ENCODE assay signal across 22 cellular contexts in genomic region chr14:30058401-30058800, GRCh38.
"Had no signal": no experiment of that assay in that cellular context is flagged by ENCODE, and none has a peak within 500 bp of the region (broad histone marks: within the 10 kb centered on the region; RNA-seq: fewer than 3 reads in every experiment).

No MANE protein-coding gene starts in this region.

- H3K27ac Mint-ChIP-seq: activated CD4-positive, alpha-beta memory T cell treated with anti-CD3 and anti-CD28 coated beads, Interleukin-2, amount 10 ng/mL, durations not matched to agents 7 days and 5 days; activated CD8-positive, alpha-beta memory T cell treated with anti-CD3 and anti-CD28 coated beads, Interleukin-2, amount 10 ng/mL, durations not matched to agents 7 days and 5 days; activated naive CD8-positive, alpha-beta T cell treated with anti-CD3 and anti-CD28 coated beads for 36 hours; mesothelial cell of epicardium; progenitor cell of endocrine pancreas had no signal

- H3K36me3 ChIP-seq: left lung, tibial artery had no signal

- ATAC-seq: activated CD8-positive, alpha-beta memory T cell treated with anti-CD3 and anti-CD28 coated beads, Interleukin-2, amount 10 ng/mL, durations not matched to agents 7 days and 5 days; body of pancreas; left lung; stimulated activated naive CD8-positive, alpha-beta T cell treated with anti-CD3 and anti-CD28 coated beads, Interleukin-15, Interleukin-2, amounts not matched to agents 100 U/mL and 50 U/mL, for 24 hours had no signal

- H3K36me3 Mint-ChIP-seq: activated CD8-positive, alpha-beta memory T cell treated with anti-CD3 and anti-CD28 coated beads, Interleukin-2, amount 10 ng/mL, durations not matched to agents 7 days and 5 days; activated naive CD8-positive, alpha-beta T cell treated with anti-CD3 and anti-CD28 coated beads for 36 hours; mesothelial cell of epicardium had no signal

- H3K9me3 Mint-ChIP-seq: activated naive CD8-positive, alpha-beta T cell treated with anti-CD3 and anti-CD28 coated beads for 36 hours; mesothelial cell of epicardium had no signal

- H3K4me3 ChIP-seq: body of pancreas, coronary artery, left lung, tibial artery had no signal

- H3K27ac ChIP-seq: body of pancreas, coronary artery, left lung, tibial artery had no signal

- H3K27me3 ChIP-seq: body of pancreas, left lung, tibial artery had no signal

- H3K4me3 Mint-ChIP-seq: activated CD4-positive, alpha-beta memory T cell treated with anti-CD3 and anti-CD28 coated beads, Interleukin-2, amount 10 ng/mL, durations not matched to agents 7 days and 5 days; activated CD8-positive, alpha-beta memory T cell treated with anti-CD3 and anti-CD28 coated beads, Interleukin-2, amount 10 ng/mL, durations not matched to agents 7 days and 5 days; activated naive CD8-positive, alpha-beta T cell treated with anti-CD3 and anti-CD28 coated beads for 36 hours; central memory CD8-positive, alpha-beta T cell; mesothelial cell of epicardium had no signal

- H3K4me1 Mint-ChIP-seq: activated CD4-positive, alpha-beta memory T cell treated with anti-CD3 and anti-CD28 coated beads, Interleukin-2, amount 10 ng/mL, durations not matched to agents 7 days and 5 days; activated CD8-positive, alpha-beta memory T cell treated with anti-CD3 and anti-CD28 coated beads, Interleukin-2, amount 10 ng/mL, durations not matched to agents 7 days and 5 days; activated naive CD8-positive, alpha-beta T cell treated with anti-CD3 and anti-CD28 coated beads for 36 hours; central memory CD8-positive, alpha-beta T cell had no signal

- DNase-seq: activated CD4-positive, alpha-beta memory T cell treated with anti-CD3 and anti-CD28 coated beads, Interleukin-2, amount 10 ng/mL, durations not matched to agents 7 days and 5 days; activated CD4-positive, alpha-beta T cell treated with anti-CD3 and anti-CD28 coated beads for 48 hours; activated CD4-positive, CD25-positive, alpha-beta regulatory T cell; activated CD8-positive, alpha-beta memory T cell treated with anti-CD3 and anti-CD28 coated beads, Interleukin-2, amount 10 ng/mL, durations not matched to agents 7 days and 5 days; activated naive CD4-positive, alpha-beta T cell; activated naive CD8-positive, alpha-beta T cell treated with anti-CD3 and anti-CD28 coated beads for 36 hours; amygdala; body of pancreas; erythroblast; hypothalamus; left lung; occipital lobe; stimulated activated CD4-positive, alpha-beta T cell treated with anti-CD3 and anti-CD28 coated beads, Interleukin-2, amount 100 ng/mL, for 24 hours; stimulated activated naive CD8-positive, alpha-beta T cell treated with anti-CD3 and anti-CD28 coated beads, Interleukin-15, Interleukin-2, amounts not matched to agents 100 U/mL and 50 U/mL, for 24 hours; substantia nigra; T-helper 1 cell; T-helper 9 cell; tibial artery had no signal

- H3K27me3 Mint-ChIP-seq: activated CD4-positive, alpha-beta memory T cell treated with anti-CD3 and anti-CD28 coated beads, Interleukin-2, amount 10 ng/mL, durations not matched to agents 7 days and 5 days; activated CD8-positive, alpha-beta memory T cell treated with anti-CD3 and anti-CD28 coated beads, Interleukin-2, amount 10 ng/mL, durations not matched to agents 7 days and 5 days; activated naive CD8-positive, alpha-beta T cell treated with anti-CD3 and anti-CD28 coated beads for 36 hours; central memory CD8-positive, alpha-beta T cell; progenitor cell of endocrine pancreas had no signal

- H3K9me3 ChIP-seq: body of pancreas, tibial artery had no signal

- H3K4me1 ChIP-seq: body of pancreas, left lung, tibial artery had no signal
